ENCODE assay signal across 8 cellular contexts in the genomic region with DNA sequence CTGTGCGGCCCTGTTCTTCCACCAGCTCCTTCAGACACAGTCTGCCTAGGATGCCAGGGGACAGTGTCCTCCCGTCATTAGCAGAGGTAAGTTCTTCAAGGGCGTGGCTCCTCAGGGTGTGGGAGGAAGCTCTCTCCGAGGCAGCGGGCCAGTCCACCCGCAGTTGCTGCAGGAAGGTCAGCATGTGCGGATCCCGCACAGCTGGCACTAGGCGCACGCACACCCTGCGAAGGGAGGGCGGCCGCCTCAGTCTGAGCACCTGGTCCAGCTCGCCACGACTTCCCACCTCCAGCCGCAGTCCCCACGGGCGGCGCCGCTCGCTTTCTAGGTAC. TPM values are rescaled to one million over a fixed set of nuclear protein-coding genes. Genes with fewer than 3 reads are reported as not detected.
DNase-seq lines count a peak whose midpoint lies in the region; ATAC-seq, FAIRE-seq and TF ChIP-seq lines count a peak whose summit lies in the region.

No MANE protein-coding gene starts in this region.

- no peak for ATAC-seq in HG03565 (IDR thresholded peaks at IDR 0.05; ENCODE audit: unreplicated experiment)
- ATAC-seq in GM21786 (IDR thresholded peaks at IDR 0.05; ENCODE audit: unreplicated experiment) = no peak

- peak overlapping the region; percentile 80 for H3K4ac ChIP-seq in H1 (replicated peaks; ENCODE audit: insufficient read length, low read depth, low read length)

- H3K79me2 ChIP-seq in OCI-LY1 (ENCODE audit: insufficient read depth, low read length) = peaks cover 13% of the 10 kb centered on the region; the same call in 1 of the 2 replicates
- H3K79me2 ChIP-seq in H1 (ENCODE audit: control insufficient read depth in 1 of 2, insufficient read depth in 2 of 2, low read length in 2 of 2) = peaks cover 0 to 23% of the 10 kb centered on the region in 2 experiments; a peak in 2 of 4 replicates

- 0 out of 2 replicates have a peak, but pooled peaks cover 8% of the 10 kb centered on the region for H3F3A ChIP-seq in OCI-LY1 (ENCODE audit: insufficient read depth, low read length)

- no peaks in the 10 kb centered on the region for H3K27me3 Mint-ChIP-seq in osteocyte (ENCODE audit: unreplicated experiment)

- no peak overlapping the region for H4K91ac ChIP-seq in H1 (replicated peaks; ENCODE audit: insufficient read length, low read length)

- H3K14ac ChIP-seq in H1 (ENCODE audit: insufficient read length) = no peak overlapping the region

- H3K9me3 Mint-ChIP-seq in osteocyte (ENCODE audit: unreplicated experiment) = no peaks in the 10 kb centered on the region

- H3K27ac Mint-ChIP-seq in osteocyte (ENCODE audit: unreplicated experiment) = peak overlapping the region; percentile 52

- TF ChIP-seq CTCF in GM12864 (IDR thresholded peaks at IDR 0.05; ENCODE audit: low read depth, low read length, missing control alignments) = no peak
- no peak for TF ChIP-seq CTCF in OCI-LY1 (IDR thresholded peaks at IDR 0.05; ENCODE audit: low read length)
- no peak for TF ChIP-seq CTCF in H1 (IDR thresholded peaks at IDR 0.05; ENCODE audit: control extremely low read depth in 1 of 3, insufficient read depth in 1 of 3, low read depth in 1 of 3, low read length in 3 of 3)
- no peak for TF ChIP-seq CTCF in osteocyte (IDR thresholded peaks at IDR 0.05)

- H3K4me1 Mint-ChIP-seq in osteocyte (ENCODE audit: unreplicated experiment) = peaks cover 32% of the 10 kb centered on the region

- H4K20me1 ChIP-seq in OCI-LY1 (ENCODE audit: insufficient read depth, low read length) (no peaks in the 10 kb centered on the region), H1 (replicated peaks in 1 of 2; ENCODE audit: control insufficient read depth in 1 of 2, insufficient read depth in 2 of 2, low read length in 2 of 2) (peaks cover 26 to 29% of the 10 kb centered on the region in 2 experiments)

- peak overlapping the region; percentile 96 for H3K27ac ChIP-seq in OCI-LY1 (ENCODE audit: low read depth, low read length, poor library complexity, severe bottlenecking)
- H3K27ac ChIP-seq in H1 (ENCODE audit: low read depth, low read length) = 0 out of 2 replicates have a peak overlapping the region, but pooled peaks have one; percentile 32

- H2BK15ac ChIP-seq in H1 (ENCODE audit: low read length) = no peak overlapping the region

- no peak overlapping the region for H4K5ac ChIP-seq in H1 (ENCODE audit: insufficient read length, low read depth, low read length)

- CTCF ChIA-PET in H1 (lab: Charles Lee; ENCODE audit: partially characterized antibody) = interaction anchor here (1.2 to 24.3 kb wide), 4 partner anchors 13 to 153 kb away, joined by 4 to 467 read pairs (median 24); a partner anchor contains a TSS

- peak overlapping the region; percentile 93; the same call in 1 of the 2 replicates for H4K8ac ChIP-seq in H1 (ENCODE audit: extremely low read depth, insufficient read depth, low read length)

- peak overlapping the region; percentile 37 for H3K56ac ChIP-seq in H1 (replicated peaks; ENCODE audit: insufficient read length, low read depth, low read length)

- 0 out of 3 replicates have a peak, but pooled peaks of 1 of the 2 experiments have one; percentile 0 for TF ChIP-seq POLR2A in H1 (IDR thresholded peaks at IDR 0.05; ENCODE audit: control extremely low read depth in 1 of 2, low read depth in 2 of 2, low read length in 2 of 2)

- WGBS in H1 (ENCODE audit: extremely low coverage in 1 of 2, insufficient coverage in 1 of 2, insufficient read length in 1 of 2, insufficient replicate concordance in 2 of 2, low coverage in 1 of 2, low lambda C conversion rate in 2 of 2, missing lambda C conversion rate in 1 of 2), 2 experiments = 12% methylated on average over 21 of the region's 21 CpGs; no CpG with 5 or more reads in 1 of the 2 experiments

- peaks cover 15% of the 10 kb centered on the region for H3K36me3 Mint-ChIP-seq in osteocyte (ENCODE audit: unreplicated experiment)

- peak overlapping the region; percentile 90 for H3K4me3 Mint-ChIP-seq in osteocyte (ENCODE audit: unreplicated experiment)

- H2AK5ac ChIP-seq in H1 (ENCODE audit: low read depth, low read length) = no peak overlapping the region

- H3K9me2 ChIP-seq in OCI-LY1 (ENCODE audit: low read depth, low read length) = no peaks in the 10 kb centered on the region

- DNase-seq in GM12864 (ENCODE audit: low read depth) = no peak
- peak in 1 of 2 experiments; percentile 61 for DNase-seq in H1 (ENCODE audit: low read depth in 1 of 2, low spot score in 2 of 2)
- DNase-seq in osteocyte (ENCODE audit: extremely low spot score, unreplicated experiment) = no peak
- no peak for DNase-seq in activated CD4-positive, CD25-positive, alpha-beta regulatory T cell treated with anti-CD3 and anti-CD28 coated beads, Interleukin-2, amount 50 U/mL, for 72 hours
- no peak for DNase-seq in NCI-H446 treated with DMSO at 0.1 percent for 48 hours (lab: John Stamatoyannopoulos, UW)

- H3K9me3 ChIP-seq in OCI-LY1 (ENCODE audit: low read length) (no peaks in the 10 kb centered on the region), H1 (ENCODE audit: insufficient read depth in 2 of 2, low read depth in 1 of 2, low read length in 1 of 2) (no peaks in the 10 kb centered on the region)

- H3K4me3 ChIP-seq in GM12864 (ENCODE audit: low read depth, low read length) (peak overlapping the region; percentile 79), OCI-LY1 (ENCODE audit: low read depth, low read length, poor library complexity, severe bottlenecking) (peak overlapping the region; percentile 95), H1 (ENCODE audit: extremely low read depth in 1 of 4, insufficient read depth in 2 of 4, low read depth in 3 of 4, low read length in 4 of 4) (peak overlapping the region; percentile 44 to 77 (median 69))

- peaks cover 10% of the 10 kb centered on the region for H3K79me1 ChIP-seq in H1 (ENCODE audit: low read depth, low read length)

- TF ChIP-seq EP300 in H1 (IDR thresholded peaks at IDR 0.05; ENCODE audit: borderline replicate concordance in 1 of 2, low read depth in 2 of 2, low read length in 2 of 2) = no peak

- peak overlapping the region; percentile 95; the same call in 1 of the 2 replicates for H3K9ac ChIP-seq in OCI-LY1 (ENCODE audit: low read length)
- H3K9ac ChIP-seq in H1 (replicated peaks in 1 of 4; ENCODE audit: extremely low read depth in 1 of 4, low read depth in 3 of 4, low read length in 3 of 4) = peak overlapping the region; percentile 36 to 54 (median 49)

- peak overlapping the region; percentile 71 for H3K18ac ChIP-seq in H1 (ENCODE audit: extremely low read depth, low read length)

- no peak overlapping the region for H2BK120ac ChIP-seq in H1 (replicated peaks; ENCODE audit: low read depth, low read length)

- peak overlapping the region; percentile 98 for H3K4me2 ChIP-seq in OCI-LY1 (ENCODE audit: low read length)
- H3K4me2 ChIP-seq in H1 (ENCODE audit: insufficient read depth in 1 of 2, low read depth in 2 of 2, low read length in 2 of 2) = peak overlapping the region; percentile 88 to 90

- H3K4me1 ChIP-seq in OCI-LY1 (ENCODE audit: insufficient read depth, low read length, severe bottlenecking) (peaks cover 28% of the 10 kb centered on the region), H1 (replicated peaks in 1 of 4; ENCODE audit: control insufficient read depth in 3 of 4, insufficient read depth in 4 of 4, low read length in 3 of 4) (peaks cover 0 to 17% (median 9%) of the 10 kb centered on the region in 4 experiments; a peak in 6 of 7 replicates)

- H3K23ac ChIP-seq in H1 (ENCODE audit: insufficient read length) = no peak overlapping the region

- H2BK20ac ChIP-seq in H1 (ENCODE audit: low read length) = no peak overlapping the region

- H2AFZ ChIP-seq in OCI-LY1 (ENCODE audit: low read length) (no peak overlapping the region), H1 (ENCODE audit: low read length) (no peak overlapping the region)

- H2BK12ac ChIP-seq in H1 (ENCODE audit: low read depth, low read length) = no peak overlapping the region

- FAIRE-seq in H1 (lab: Jason Lieb, UNC) = no peak

- peaks cover 29% of the 10 kb centered on the region for H3K23me2 ChIP-seq in H1 (ENCODE audit: low read depth, low read length)

- no peaks in the 10 kb centered on the region for H3K27me3 ChIP-seq in OCI-LY1 (ENCODE audit: insufficient read depth, low read length)
- H3K27me3 ChIP-seq in H1 (replicated peaks in 1 of 4; ENCODE audit: control insufficient read depth in 3 of 4, extremely low read depth in 1 of 4, insufficient read depth in 3 of 4, low read length in 3 of 4) = no peaks in the 10 kb centered on the region

- H2BK5ac ChIP-seq in H1 (ENCODE audit: low read depth, low read length) = peak overlapping the region; percentile 90

- no peak for TF ChIP-seq RAD21 in H1 (IDR thresholded peaks at IDR 0.05 in 1 of 2, conservative IDR thresholded peaks at IDR 0.05 in 1 of 2; ENCODE audit: low read depth in 2 of 2, low read length in 2 of 2)

- H3K36me3 ChIP-seq in OCI-LY1 (ENCODE audit: insufficient read depth, low read length) = peaks cover 34% of the 10 kb centered on the region
- peaks cover 11 to 37% (median 21%) of the 10 kb centered on the region in 4 experiments for H3K36me3 ChIP-seq in H1 (ENCODE audit: control insufficient read depth in 2 of 4, insufficient read depth in 4 of 4, low read length in 3 of 4)

- POLR2A ChIA-PET in H1 (lab: Charles Lee; ENCODE audit: partially characterized antibody) = interaction anchor here (0.6 to 38.8 kb wide), 7 partner anchors 5 to 356 kb away, joined by 3 to 1518 read pairs (median 136); a partner anchor contains a TSS

RNA-seq across cellular contexts. Expression of a gene that starts 0.8 kb away (rescaled TPM):
- 30.4 and 31.6 TPM in 2 replicates for total RNA-seq in H1 (2021; fragmentation: NEBNext Ultra II Directional; extraction: Animal tissue kit (Norgen Biotek cat#: 25700))
- polyA plus RNA-seq in H1 (2011; rRNA removed) = 86.5 and 95.3 TPM in 2 replicates
- 73.1 TPM for polyA plus RNA-seq in H1 (2011; cell fraction: cytosol; rRNA removed)
- polyA plus RNA-seq in H1 (2011; cell fraction: nucleus; rRNA removed) = 140 TPM
- 34.7 to 40.6 TPM (median 39.8 TPM) in 4 replicates for polyA plus RNA-seq in H1 (2012, experiment 1 of 2)
- 74.3 TPM for polyA plus RNA-seq in H1 (2012, experiment 2 of 2)
- 33.5 TPM for polyA plus RNA-seq in H1 (2013, experiment 1 of 2)
- 33.7 TPM for polyA plus RNA-seq in H1 (2013, experiment 2 of 2)
- polyA minus RNA-seq in H1 (2011; rRNA and poly(A)+ RNA removed) = 87.2 and 103 TPM in 2 replicates
- 32.7 TPM for polyA minus RNA-seq in H1 (2011; cell fraction: cytosol; rRNA and poly(A)+ RNA removed)
- 48.1 TPM for polyA minus RNA-seq in H1 (2011; cell fraction: nucleus; rRNA and poly(A)+ RNA removed)
- total RNA-seq in osteocyte = 22.8 and 25.3 TPM in 2 replicates

RNA-seq across cellular contexts. Expression of a gene that starts 4.3 kb away (rescaled TPM):
- 26.2 and 27.8 TPM in 2 replicates for total RNA-seq in H1 (2021; fragmentation: NEBNext Ultra II Directional; extraction: Animal tissue kit (Norgen Biotek cat#: 25700))
- 45.5 and 52.1 TPM in 2 replicates for polyA plus RNA-seq in H1 (2011; rRNA removed)
- polyA plus RNA-seq in H1 (2011; cell fraction: cytosol; rRNA removed) = 31.7 TPM
- 38.4 TPM for polyA plus RNA-seq in H1 (2011; cell fraction: nucleus; rRNA removed)
- polyA plus RNA-seq in H1 (2012, experiment 1 of 2) = 10.4 to 48.0 TPM (median 37.5 TPM) in 4 replicates
- 25.5 TPM for polyA plus RNA-seq in H1 (2012, experiment 2 of 2)
- polyA plus RNA-seq in H1 (2013, experiment 1 of 2) = 38.2 TPM
- polyA plus RNA-seq in H1 (2013, experiment 2 of 2) = 40.2 TPM
- 15.3 and 24.4 TPM in 2 replicates for polyA minus RNA-seq in H1 (2011; rRNA and poly(A)+ RNA removed)
- 24.3 TPM for polyA minus RNA-seq in H1 (2011; cell fraction: cytosol; rRNA and poly(A)+ RNA removed)
- polyA minus RNA-seq in H1 (2011; cell fraction: nucleus; rRNA and poly(A)+ RNA removed) = 52.4 TPM
- 69.1 and 69.4 TPM in 2 replicates for total RNA-seq in osteocyte

RNA-seq across cellular contexts. Expression of a gene that starts 10.4 kb away (rescaled TPM):
- 180 and 187 TPM in 2 replicates for total RNA-seq in H1 (2021; fragmentation: NEBNext Ultra II Directional; extraction: Animal tissue kit (Norgen Biotek cat#: 25700))
- polyA plus RNA-seq in H1 (2011; rRNA removed) = 257 and 340 TPM in 2 replicates
- polyA plus RNA-seq in H1 (2011; cell fraction: cytosol; rRNA removed) = 262 TPM
- 878 TPM for polyA plus RNA-seq in H1 (2011; cell fraction: nucleus; rRNA removed)
- 176 to 244 TPM (median 215 TPM) in 4 replicates for polyA plus RNA-seq in H1 (2012, experiment 1 of 2)
- polyA plus RNA-seq in H1 (2012, experiment 2 of 2) = 172 TPM
- polyA plus RNA-seq in H1 (2013, experiment 1 of 2) = 84.5 TPM
- polyA plus RNA-seq in H1 (2013, experiment 2 of 2) = 77.8 TPM
- 252 and 296 TPM in 2 replicates for polyA minus RNA-seq in H1 (2011; rRNA and poly(A)+ RNA removed)
- 109 TPM for polyA minus RNA-seq in H1 (2011; cell fraction: cytosol; rRNA and poly(A)+ RNA removed)
- 118 TPM for polyA minus RNA-seq in H1 (2011; cell fraction: nucleus; rRNA and poly(A)+ RNA removed)
- 211 and 236 TPM in 2 replicates for total RNA-seq in osteocyte

RNA-seq across cellular contexts. Expression of a gene that starts 11.6 kb away (rescaled TPM):
- 409 and 419 TPM in 2 replicates for total RNA-seq in H1 (2021; fragmentation: NEBNext Ultra II Directional; extraction: Animal tissue kit (Norgen Biotek cat#: 25700))
- 363 and 374 TPM in 2 replicates for polyA plus RNA-seq in H1 (2011; rRNA removed)
- 511 TPM for polyA plus RNA-seq in H1 (2011; cell fraction: cytosol; rRNA removed)
- polyA plus RNA-seq in H1 (2011; cell fraction: nucleus; rRNA removed) = 1,029 TPM
- 385 to 517 TPM (median 516 TPM) in 4 replicates for polyA plus RNA-seq in H1 (2012, experiment 1 of 2)
- polyA plus RNA-seq in H1 (2012, experiment 2 of 2) = 474 TPM
- 339 TPM for polyA plus RNA-seq in H1 (2013, experiment 1 of 2)
- polyA plus RNA-seq in H1 (2013, experiment 2 of 2) = 323 TPM
- polyA minus RNA-seq in H1 (2011; rRNA and poly(A)+ RNA removed) = 836 and 1,078 TPM in 2 replicates
- 367 TPM for polyA minus RNA-seq in H1 (2011; cell fraction: cytosol; rRNA and poly(A)+ RNA removed)
- 252 TPM for polyA minus RNA-seq in H1 (2011; cell fraction: nucleus; rRNA and poly(A)+ RNA removed)
- total RNA-seq in osteocyte = 202 and 203 TPM in 2 replicates

RNA-seq across cellular contexts. Expression of a gene that starts 27.6 kb away (rescaled TPM):
- 18.6 and 19.1 TPM in 2 replicates for total RNA-seq in H1 (2021; fragmentation: NEBNext Ultra II Directional; extraction: Animal tissue kit (Norgen Biotek cat#: 25700))
- polyA plus RNA-seq in H1 (2011; rRNA removed) = 25.4 and 31.1 TPM in 2 replicates
- 29.9 TPM for polyA plus RNA-seq in H1 (2011; cell fraction: cytosol; rRNA removed)
- 89.3 TPM for polyA plus RNA-seq in H1 (2011; cell fraction: nucleus; rRNA removed)
- polyA plus RNA-seq in H1 (2012, experiment 1 of 2) = 12.6 to 22.7 TPM (median 21.6 TPM) in 4 replicates
- polyA plus RNA-seq in H1 (2012, experiment 2 of 2) = 14.0 TPM
- polyA plus RNA-seq in H1 (2013, experiment 1 of 2) = 18.0 TPM
- polyA plus RNA-seq in H1 (2013, experiment 2 of 2) = 14.1 TPM
- 34.6 and 38.0 TPM in 2 replicates for polyA minus RNA-seq in H1 (2011; rRNA and poly(A)+ RNA removed)
- polyA minus RNA-seq in H1 (2011; cell fraction: cytosol; rRNA and poly(A)+ RNA removed) = 24.7 TPM
- polyA minus RNA-seq in H1 (2011; cell fraction: nucleus; rRNA and poly(A)+ RNA removed) = 72.0 TPM
- total RNA-seq in osteocyte = 31.3 and 35.6 TPM in 2 replicates
